Comparison of ENCODE assay signal across 1 cellular context in the genomic region with DNA sequence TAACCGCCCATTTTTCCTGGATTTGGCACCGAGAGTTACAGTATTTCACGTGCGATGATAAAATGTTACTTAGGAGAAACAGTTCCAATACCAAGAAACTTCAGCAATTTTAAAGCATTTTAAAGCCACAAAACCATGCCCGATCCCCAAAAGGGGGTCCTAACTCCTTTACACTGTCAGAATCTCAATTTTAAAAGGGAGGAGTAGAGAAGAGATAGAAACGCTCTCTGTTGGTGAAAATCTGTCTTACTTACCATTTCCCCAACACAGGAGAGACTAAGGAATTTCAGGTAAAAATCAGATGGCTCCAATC.
TF ChIP-seq lines count a peak whose summit lies in the region.

No MANE protein-coding gene starts in this region.

TF ChIP-seq in SK-N-SH treated with all-trans-retinoic acid at 6 μM for 48 hours, 23 proteins besides CTCF, POLR2A, EP300 and RAD21 (continued from another document):
- TF ChIP-seq, protein P1, sequence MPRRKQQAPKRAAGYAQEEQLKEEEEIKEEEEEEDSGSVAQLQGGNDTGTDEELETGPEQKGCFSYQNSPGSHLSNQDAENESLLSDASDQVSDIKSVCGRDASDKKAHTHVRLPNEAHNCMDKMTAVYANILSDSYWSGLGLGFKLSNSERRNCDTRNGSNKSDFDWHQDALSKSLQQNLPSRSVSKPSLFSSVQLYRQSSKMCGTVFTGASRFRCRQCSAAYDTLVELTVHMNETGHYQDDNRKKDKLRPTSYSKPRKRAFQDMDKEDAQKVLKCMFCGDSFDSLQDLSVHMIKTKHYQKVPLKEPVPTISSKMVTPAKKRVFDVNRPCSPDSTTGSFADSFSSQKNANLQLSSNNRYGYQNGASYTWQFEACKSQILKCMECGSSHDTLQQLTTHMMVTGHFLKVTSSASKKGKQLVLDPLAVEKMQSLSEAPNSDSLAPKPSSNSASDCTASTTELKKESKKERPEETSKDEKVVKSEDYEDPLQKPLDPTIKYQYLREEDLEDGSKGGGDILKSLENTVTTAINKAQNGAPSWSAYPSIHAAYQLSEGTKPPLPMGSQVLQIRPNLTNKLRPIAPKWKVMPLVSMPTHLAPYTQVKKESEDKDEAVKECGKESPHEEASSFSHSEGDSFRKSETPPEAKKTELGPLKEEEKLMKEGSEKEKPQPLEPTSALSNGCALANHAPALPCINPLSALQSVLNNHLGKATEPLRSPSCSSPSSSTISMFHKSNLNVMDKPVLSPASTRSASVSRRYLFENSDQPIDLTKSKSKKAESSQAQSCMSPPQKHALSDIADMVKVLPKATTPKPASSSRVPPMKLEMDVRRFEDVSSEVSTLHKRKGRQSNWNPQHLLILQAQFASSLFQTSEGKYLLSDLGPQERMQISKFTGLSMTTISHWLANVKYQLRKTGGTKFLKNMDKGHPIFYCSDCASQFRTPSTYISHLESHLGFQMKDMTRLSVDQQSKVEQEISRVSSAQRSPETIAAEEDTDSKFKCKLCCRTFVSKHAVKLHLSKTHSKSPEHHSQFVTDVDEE (CRISPR knock-in tag; IDR thresholded peaks at IDR 0.05), result no peak
